ENCODE assay signal across 9 cellular contexts in genomic region chr2:38960609-38961320, GRCh38.
A peak's percentile ranks its signal among the peaks of the same experiment; 100 is the strongest.
DNase-seq lines count a peak whose midpoint lies in the region; ATAC-seq and TF ChIP-seq lines count a peak whose summit lies in the region.
"Had no signal": no experiment of that assay in that cellular context is flagged by ENCODE, and none has a peak within 500 bp of the region (broad histone marks: within the 10 kb centered on the region; RNA-seq: fewer than 3 reads in every experiment).

No MANE protein-coding gene starts in this region.

- H3K4me3 ChIP-seq in iPS-20b (ENCODE audit: low read length) (peak overlapping the region; percentile 58; the same call in 1 of the 2 replicates), stomach (peak overlapping the region; percentile 39 to 55 (median 50))

- TF ChIP-seq POLR2A in stomach (IDR thresholded peaks at IDR 0.05) = no peak

- peak overlapping the region; percentile 52 for H3K4me3 Mint-ChIP-seq in activated T-helper 17 cell treated with anti-CD3 and anti-CD28 coated beads, Interleukin-2, amount 50 U/mL, for 72 hours

- H3K4me1 Mint-ChIP-seq in activated T-helper 17 cell treated with anti-CD3 and anti-CD28 coated beads, Interleukin-2, amount 50 U/mL, for 72 hours = no peaks in the 10 kb centered on the region

- peak; percentile 76 for DNase-seq in activated CD8-positive, alpha-beta memory T cell treated with anti-CD3 and anti-CD28 coated beads for 24 hours
- no peak for DNase-seq in activated CD8-positive, alpha-beta memory T cell treated with anti-CD3 and anti-CD28 coated beads, Interleukin-2, amount 50 U/mL, for 4 hours
- DNase-seq in stomach (no peak), NCI-H1092 (lab: John Stamatoyannopoulos, UW) (no peak), NCI-H1048 (lab: John Stamatoyannopoulos, UW) (no peak)

- ATAC-seq in activated T-helper 17 cell treated with anti-CD3 and anti-CD28 coated beads, Interleukin-2, amount 50 U/mL, for 72 hours (replicated peaks) = peak; percentile 33
- no peak for ATAC-seq in GM21423 (IDR thresholded peaks at IDR 0.05; ENCODE audit: unreplicated experiment)

- H3K36me3 Mint-ChIP-seq in activated T-helper 17 cell treated with anti-CD3 and anti-CD28 coated beads, Interleukin-2, amount 50 U/mL, for 72 hours (ENCODE audit: low read depth) = no peaks in the 10 kb centered on the region

- peaks cover 12% of the 10 kb centered on the region for H3K27me3 Mint-ChIP-seq in activated T-helper 17 cell treated with anti-CD3 and anti-CD28 coated beads, Interleukin-2, amount 50 U/mL, for 72 hours

- no peak for TF ChIP-seq CTCF in stomach (IDR thresholded peaks at IDR 0.05)

- no peaks in the 10 kb centered on the region for H3K4me1 ChIP-seq in iPS-20b (ENCODE audit: insufficient read depth, low read length)
- H3K4me1 ChIP-seq in stomach = peaks cover 7 to 13% (median 10%) of the 10 kb centered on the region in 4 donors

- H3K27me3 ChIP-seq in iPS-20b (ENCODE audit: insufficient read depth, low read length) (peaks cover 29% of the 10 kb centered on the region), stomach (peaks cover 0 to 9% (median 8%) of the 10 kb centered on the region in 3 donors)

- no peaks in the 10 kb centered on the region for H3K9me3 Mint-ChIP-seq in activated T-helper 17 cell treated with anti-CD3 and anti-CD28 coated beads, Interleukin-2, amount 50 U/mL, for 72 hours

- H3K9me3 ChIP-seq in iPS-20b (ENCODE audit: insufficient read depth, low read depth, low read length) (no peaks in the 10 kb centered on the region), stomach (no peaks in the 10 kb centered on the region)

- intact Hi-C loops in stomach (cut with DNase I; ENCODE audit: low total_unique reads) = no loop called here

- no peaks in the 10 kb centered on the region for H3K36me3 ChIP-seq in iPS-20b (ENCODE audit: insufficient read depth, low read depth, low read length)
- no peaks in the 10 kb centered on the region for H3K36me3 ChIP-seq in stomach

- H3K27ac Mint-ChIP-seq in activated T-helper 17 cell treated with anti-CD3 and anti-CD28 coated beads, Interleukin-2, amount 50 U/mL, for 72 hours = no peak overlapping the region

- H3K9ac ChIP-seq in iPS-20b (ENCODE audit: low read depth, low read length) = peak overlapping the region; percentile 59; the same call in 1 of the 2 replicates

- WGBS in stomach, 5 donors = 46 to 59% (median 58%) methylated on average over 32 to 34 of the region's 34 CpGs

- TF ChIP-seq EP300 in stomach (IDR thresholded peaks at IDR 0.05) = no peak

- H3K27ac ChIP-seq in iPS-20b (ENCODE audit: low read length) (no peak overlapping the region), stomach (peak overlapping the region in 1 of 5 donors; percentile 47)
- H3K27ac ChIP-seq: epithelial cell of prostate had no signal
